ENCODE assay signal across 1 cellular context in genomic region chr20:44885392-44886275, GRCh38.
A peak's percentile ranks its signal among the peaks of the same experiment; 100 is the strongest.
TF ChIP-seq lines count a peak whose summit lies in the region.

Gene YWHAB, plus strand, starts transcription at chr20:44885705. Its CDS starts 15,829 bp downstream, at chr20:44901534.

TF ChIP-seq in K562, 482 proteins besides CTCF, POLR2A, EP300 and RAD21 (continued from another document and continues in another):
- no peak for TF ChIP-seq ZNF609 (CRISPR knock-in tag; IDR thresholded peaks at IDR 0.05; ENCODE audit: borderline replicate concordance)
- no peak for TF ChIP-seq IRF2 (CRISPR knock-in tag; IDR thresholded peaks at IDR 0.05)
- TF ChIP-seq SMARCE1 (IDR thresholded peaks at IDR 0.05): peak; percentile 54
- 0 out of 2 replicates have a peak, but pooled peaks have one; percentile 53 for TF ChIP-seq GTF2E2 (tag; IDR thresholded peaks at IDR 0.05)
- peak; percentile 95 for TF ChIP-seq USF1 (CRISPR knock-in tag; IDR thresholded peaks at IDR 0.05)
- peak; percentile 75; the same call in 1 of the 2 replicates for TF ChIP-seq ARID3B (CRISPR knock-in tag; IDR thresholded peaks at IDR 0.05; ENCODE audit: borderline replicate concordance)
- peak; percentile 96 for TF ChIP-seq RBFOX2 (IDR thresholded peaks at IDR 0.05; ENCODE audit: low read depth, low read length)
- peak; percentile 44; the same call in 1 of the 2 replicates for TF ChIP-seq MBD2 (IDR thresholded peaks at IDR 0.05; ENCODE audit: borderline replicate concordance, low read depth)
- peak; percentile 73 for TF ChIP-seq POLR2B (IDR thresholded peaks at IDR 0.05; ENCODE audit: low read depth, partially characterized antibody)
- peak; percentile 60 to 71; a peak in 3 of 4 replicates for TF ChIP-seq MNT (conservative IDR thresholded peaks at IDR 0.05)
- no peak for TF ChIP-seq RNF219 (CRISPR knock-in tag; IDR thresholded peaks at IDR 0.05)
- peak; percentile 69; the same call in 1 of the 2 replicates for TF ChIP-seq ETV5 (CRISPR knock-in tag; IDR thresholded peaks at IDR 0.05; ENCODE audit: low read depth)
- peak in 1 of 2 experiments; percentile 45; a peak in 1 of 4 replicates for TF ChIP-seq BCLAF1 (IDR thresholded peaks at IDR 0.05; ENCODE audit: borderline replicate concordance in 1 of 2, control insufficient read depth in 1 of 2, low read depth in 2 of 2, low read length in 1 of 2)
- peak; percentile 85; the same call in 1 of the 2 replicates for TF ChIP-seq ZNF511 (CRISPR knock-in tag; IDR thresholded peaks at IDR 0.05)
- peak; percentile 93 for TF ChIP-seq ELF1 (tag; IDR thresholded peaks at IDR 0.05)
- peak; percentile 74; the same call in 1 of the 2 replicates for TF ChIP-seq SMAD4 (CRISPR knock-in tag; conservative IDR thresholded peaks at IDR 0.05)
- TF ChIP-seq TBP (optimal IDR thresholded peaks at IDR 0.05; ENCODE audit: low read depth, low read length): peak; percentile 55
- 0 out of 2 replicates have a peak, but pooled peaks have one; percentile 58 for TF ChIP-seq ERF (CRISPR knock-in tag; IDR thresholded peaks at IDR 0.05)
- TF ChIP-seq FOXK2 (conservative IDR thresholded peaks at IDR 0.05 in 1 of 2, IDR thresholded peaks at IDR 0.05 in 1 of 2; ENCODE audit: low read depth in 2 of 2): peak in 1 of 2 experiments; percentile 28; a peak in 1 of 4 replicates
- no peak for TF ChIP-seq ZEB2 (IDR thresholded peaks at IDR 0.05)
- TF ChIP-seq ZNF311 (CRISPR knock-in tag; IDR thresholded peaks at IDR 0.05): no peak
- TF ChIP-seq ZNF431 (CRISPR knock-in tag; IDR thresholded peaks at IDR 0.05): no peak
- TF ChIP-seq YY1 (IDR thresholded peaks at IDR 0.05; ENCODE audit: borderline replicate concordance in 1 of 3, control insufficient read depth in 1 of 3, extremely low read depth in 1 of 3, insufficient read depth in 3 of 3, insufficient read length in 1 of 3, insufficient replicate concordance in 2 of 3, low read depth in 1 of 3, low read length in 2 of 3): peak in 1 of 3 experiments; percentile 22
- peak; percentile 60 for TF ChIP-seq CCNT2 (IDR thresholded peaks at IDR 0.05; ENCODE audit: borderline replicate concordance, extremely low read depth, insufficient read length, low read depth, low read length)
- TF ChIP-seq E2F6 (IDR thresholded peaks at IDR 0.05; ENCODE audit: borderline replicate concordance in 1 of 2, extremely low read depth in 1 of 2, insufficient read depth in 1 of 2, insufficient read length in 1 of 2, low read depth in 1 of 2, low read length in 1 of 2, poor library complexity in 1 of 2, severe bottlenecking in 1 of 2): peak in 1 of 2 experiments; percentile 58
- peak in 1 of 2 experiments; percentile 56; a peak in 1 of 4 replicates for TF ChIP-seq MLLT1 (IDR thresholded peaks at IDR 0.05)
- TF ChIP-seq ELK3 (CRISPR knock-in tag; IDR thresholded peaks at IDR 0.05): no peak
- 0 out of 2 replicates have a peak, but pooled peaks have one; percentile 63 for TF ChIP-seq CBX1 (IDR thresholded peaks at IDR 0.05; ENCODE audit: low read depth)
- TF ChIP-seq SMAD2 (IDR thresholded peaks at IDR 0.05; ENCODE audit: low read depth, low read length): no peak
- peak; percentile 62; the same call in 1 of the 2 replicates for TF ChIP-seq ATF7 (IDR thresholded peaks at IDR 0.05)
- TF ChIP-seq ZNF583 (CRISPR knock-in tag; IDR thresholded peaks at IDR 0.05): peak; percentile 64; the same call in 1 of the 2 replicates
- TF ChIP-seq ZNF75A (CRISPR knock-in tag; IDR thresholded peaks at IDR 0.05): no peak
- TF ChIP-seq ZC3H4 (CRISPR knock-in tag; IDR thresholded peaks at IDR 0.05; ENCODE audit: borderline replicate concordance): no peak
- no peak for TF ChIP-seq ZNF589 (CRISPR knock-in tag; IDR thresholded peaks at IDR 0.05; ENCODE audit: low read depth)
- TF ChIP-seq ZNF699 (CRISPR knock-in tag; IDR thresholded peaks at IDR 0.05; ENCODE audit: insufficient replicate concordance): no peak
- TF ChIP-seq RB1 (IDR thresholded peaks at IDR 0.05; ENCODE audit: low read depth): peak; percentile 68
- TF ChIP-seq TAF1 (IDR thresholded peaks at IDR 0.05; ENCODE audit: control insufficient read depth, extremely low read depth, insufficient read depth, low read length, severe bottlenecking): peak; percentile 65
- no peak for TF ChIP-seq MEIS2 (IDR thresholded peaks at IDR 0.05; ENCODE audit: partially characterized antibody)
- no peak for TF ChIP-seq ATF1 (CRISPR knock-in tag; IDR thresholded peaks at IDR 0.05)
- peak; percentile 71 for TF ChIP-seq ATF1 (tag; IDR thresholded peaks at IDR 0.05)
- TF ChIP-seq MAFG (tag; conservative IDR thresholded peaks at IDR 0.05): no peak
- TF ChIP-seq CBFA2T3 (IDR thresholded peaks at IDR 0.05): 0 out of 2 replicates have a peak, but pooled peaks have one; percentile 1
- TF ChIP-seq XRCC4 (IDR thresholded peaks at IDR 0.05; ENCODE audit: extremely low read depth, insufficient read depth, insufficient read length): no peak
- TF ChIP-seq ELF4 (CRISPR knock-in tag; IDR thresholded peaks at IDR 0.05): peak; percentile 94
